ENCODE assay signal across 8 cellular contexts in the genomic region with DNA sequence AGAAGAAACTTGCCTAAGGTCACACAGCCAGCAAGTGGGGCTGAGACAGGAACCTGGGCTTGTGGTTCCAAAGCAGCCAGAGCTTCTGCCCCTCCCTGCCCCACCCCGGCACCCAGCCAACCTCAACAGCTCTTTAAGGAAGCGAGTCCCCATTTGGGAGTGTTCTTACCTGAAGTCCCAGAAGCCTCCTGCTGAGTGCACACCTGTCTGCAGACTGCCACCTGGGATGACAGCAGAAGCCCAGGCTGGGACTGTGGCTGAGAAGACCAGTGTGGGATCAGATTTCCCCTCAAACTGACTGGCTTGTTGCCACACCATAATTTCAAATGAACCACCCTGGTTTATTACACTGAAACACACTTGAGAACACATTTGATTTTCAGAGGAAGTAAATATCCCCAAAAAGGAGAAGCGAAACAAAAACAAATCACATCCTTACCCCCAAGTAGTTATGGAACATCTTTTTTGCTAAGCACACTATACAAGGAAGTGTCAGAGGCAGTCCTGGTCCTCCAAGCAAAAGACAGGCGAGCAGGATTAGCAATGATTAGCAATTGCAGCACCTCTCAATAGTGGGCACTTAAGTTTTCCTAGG. TPM values are rescaled to one million over a fixed set of nuclear protein-coding genes. Genes with fewer than 3 reads are reported as not detected.
A peak's percentile ranks its signal among the peaks of the same experiment; 100 is the strongest.
DNase-seq lines count a peak whose midpoint lies in the region; ATAC-seq and TF ChIP-seq lines count a peak whose summit lies in the region.

No MANE protein-coding gene starts in this region.

- DNase-seq in Calu3 (peak; percentile 68), NCI-H187 (lab: John Stamatoyannopoulos, UW) (peak; percentile 80 to 89), AG08395 (ENCODE audit: low spot score) (no peak), SJCRH30 (no peak), 8988T (no peak), immature natural killer cell (no peak)
- no peak for DNase-seq in effector memory CD8-positive, alpha-beta T cell

- H3K27me3 Mint-ChIP-seq in Calu3 (ENCODE audit: unreplicated experiment) = no peaks in the 10 kb centered on the region
- H3K27me3 Mint-ChIP-seq in effector memory CD8-positive, alpha-beta T cell = no peaks in the 10 kb centered on the region
- H3K27me3 Mint-ChIP-seq in immature natural killer cell (ENCODE audit: low read depth in 3 of 3) = peaks cover 2 to 7% (median 2%) of the 10 kb centered on the region in 3 donors

- intact Hi-C loops in Calu3 (cut with micrococcal nuclease; ENCODE audit: unreplicated experiment) = loop anchor here (5.0 kb wide), 1 partner anchor 35 kb away; no protein-coding TSS in a partner anchor

- H3K9me3 ChIP-seq in SJCRH30 (replicated peaks) = no peaks in the 10 kb centered on the region

- H3K4me3 ChIP-seq in SJCRH30 = no peak overlapping the region

- H3K27ac ChIP-seq in SJCRH30 = no peak overlapping the region

- H3K4me1 Mint-ChIP-seq in Calu3 (ENCODE audit: low read depth, unreplicated experiment) (peaks cover 58% of the 10 kb centered on the region), immature natural killer cell (peaks cover 11 to 36% of the 10 kb centered on the region in 2 donors)
- peaks cover 27 to 29% of the 10 kb centered on the region in 2 donors for H3K4me1 Mint-ChIP-seq in effector memory CD8-positive, alpha-beta T cell (ENCODE audit: low read depth in 2 of 2)

- TF ChIP-seq CTCF in Calu3 (IDR thresholded peaks at IDR 0.05; ENCODE audit: unreplicated experiment) = no peak

- peak; percentile 54 for ATAC-seq in GM21526 (IDR thresholded peaks at IDR 0.05; ENCODE audit: low FRiP score, unreplicated experiment)
- peak; percentile 64 for ATAC-seq in effector memory CD8-positive, alpha-beta T cell (replicated peaks)

- H3K9me3 Mint-ChIP-seq in Calu3 (ENCODE audit: low read depth, unreplicated experiment) = no peaks in the 10 kb centered on the region
- H3K9me3 Mint-ChIP-seq in effector memory CD8-positive, alpha-beta T cell = no peaks in the 10 kb centered on the region
- no peaks in the 10 kb centered on the region for H3K9me3 Mint-ChIP-seq in immature natural killer cell

- H3K4me3 Mint-ChIP-seq in Calu3 (ENCODE audit: low read depth, unreplicated experiment) (no peak overlapping the region), immature natural killer cell (no peak overlapping the region)
- H3K4me3 Mint-ChIP-seq in effector memory CD8-positive, alpha-beta T cell = no peak overlapping the region

- no TSS peak for BruUV-seq in Calu3 (replicated peaks; lab: Mats Ljungman, UMichigan)

- H3K27ac Mint-ChIP-seq in Calu3 (ENCODE audit: unreplicated experiment) (no peak overlapping the region), immature natural killer cell (no peak overlapping the region)
- peak overlapping the region in 1 of 2 donors; percentile 64 for H3K27ac Mint-ChIP-seq in effector memory CD8-positive, alpha-beta T cell

- H3K36me3 Mint-ChIP-seq in Calu3 (ENCODE audit: insufficient read depth, unreplicated experiment) (peaks cover 16% of the 10 kb centered on the region), immature natural killer cell (peaks cover 0 to 5% (median 0%) of the 10 kb centered on the region in 3 donors)
- H3K36me3 Mint-ChIP-seq in effector memory CD8-positive, alpha-beta T cell (ENCODE audit: insufficient read depth) = peaks cover 4% of the 10 kb centered on the region

- CTCF ChIA-PET in Calu3 (lab: Charles Lee) = interaction anchor here (0.5 to 1.2 kb wide), 2 partner anchors 37 to 446 kb away, joined by 3 read pairs; no protein-coding TSS in a partner anchor

- H3K27me3 ChIP-seq in SJCRH30 = no peaks in the 10 kb centered on the region

- peaks cover 10% of the 10 kb centered on the region for H3K4me1 ChIP-seq in SJCRH30

- no peaks in the 10 kb centered on the region for H3K36me3 ChIP-seq in SJCRH30

RNA-seq across cellular contexts. Expression of a gene that starts 6.3 kb away (rescaled TPM):
- 13.2 and 13.8 TPM in 2 replicates for total RNA-seq in Calu3 (2022)
- total RNA-seq in SJCRH30 (2014; rRNA removed; shearing (Covaris generic)) = not detected in 2 replicates
- 100 to 1,000 TPM in 1 of 3 donors, 10 to 100 TPM in 2; 38.8 to 131 (median 60.1) TPM for polyA plus RNA-seq in immature natural killer cell

Comparison
In these comparisons a context has a peak if more than half of its experiments do, and no peak if none do; other contexts are left out.
1. DNase-seq: peak in Calu3 (single experiment) and NCI-H187 (2 of 2); none in effector memory CD8-positive, alpha-beta T cell (0 of 3), AG08395 (single experiment), SJCRH30 (0 of 2), 8988T (single experiment) and immature natural killer cell (0 of 3).
2. RNA of a gene that starts 6.3 kb away (total RNA-seq): 13.2 to 13.8 TPM in Calu3; not detected in SJCRH30; every median in the first group is over 10 times any median in the second.